23 cellular contexts compared by ENCODE assay signal in genomic region chr7:142654398-142654797, GRCh38.
DNase-seq lines count a peak whose midpoint lies in the region; ATAC-seq and TF ChIP-seq lines count a peak whose summit lies in the region.
"Had no signal": no experiment of that assay in that cellular context is flagged by ENCODE, and none has a peak within 500 bp of the region (broad histone marks: within the 10 kb centered on the region; RNA-seq: fewer than 3 reads in every experiment).

No MANE protein-coding gene starts in this region.

- POLR2A ChIA-PET in activated CD8-positive, alpha-beta T cell treated with anti-CD3 and anti-CD28 coated beads for 36 hours (lab: Charles Lee): no interaction called here
- POLR2A ChIA-PET in activated CD8-positive, alpha-beta T cell treated with anti-CD3 and anti-CD28 coated beads, Interleukin-2, amount 10 ng/mL, durations not matched to agents 7 days and 5 days (lab: Charles Lee): no interaction called here
- POLR2A ChIA-PET in OCI-LY7 (lab: Charles Lee): no interaction called here

- no TSS peak for BruUV-seq in OCI-LY7 (replicated peaks; lab: Mats Ljungman, UMichigan)

- H3K27me3 Mint-ChIP-seq in activated CD8-positive, alpha-beta T cell treated with anti-CD3 and anti-CD28 coated beads for 36 hours: no peaks in the 10 kb centered on the region
- H3K27me3 Mint-ChIP-seq in activated CD8-positive, alpha-beta T cell treated with anti-CD3 and anti-CD28 coated beads, Interleukin-2, amount 10 ng/mL, durations not matched to agents 7 days and 5 days (ENCODE audit: low read depth): peaks cover 19% of the 10 kb centered on the region
- no peaks in the 10 kb centered on the region for H3K27me3 Mint-ChIP-seq in central memory CD8-positive, alpha-beta T cell
- H3K27me3 Mint-ChIP-seq in chondrocyte (ENCODE audit: low read depth): peaks cover 25% of the 10 kb centered on the region
- H3K27me3 Mint-ChIP-seq: activated T-helper 17 cell treated with anti-CD3 and anti-CD28 coated beads, Interleukin-2, amount 50 U/mL, for 72 hours had no signal

- H3K4me1 ChIP-seq in OCI-LY7 (ENCODE audit: insufficient read depth, low read length, poor library complexity, severe bottlenecking) (no peaks in the 10 kb centered on the region), left ventricle myocardium inferior (no peaks in the 10 kb centered on the region)
- H3K4me1 ChIP-seq: BE2C, Caco-2, sigmoid colon, SJSA1, suprapubic skin, upper lobe of right lung had no signal

- CTCF ChIA-PET in activated CD8-positive, alpha-beta T cell treated with anti-CD3 and anti-CD28 coated beads for 36 hours (lab: Charles Lee): interaction anchor here (0.8 kb wide), 1 partner anchor 174 kb away, joined by 3 read pairs; no protein-coding TSS in a partner anchor
- CTCF ChIA-PET in activated CD8-positive, alpha-beta T cell treated with anti-CD3 and anti-CD28 coated beads, Interleukin-2, amount 10 ng/mL, durations not matched to agents 7 days and 5 days (lab: Charles Lee): interaction anchor here (0.9 kb wide), 1 partner anchor 163 kb away, joined by 3 read pairs; no protein-coding TSS in a partner anchor
- CTCF ChIA-PET in OCI-LY7 (lab: Charles Lee; ENCODE audit: unreplicated experiment): no interaction called here

- H3K9me3 ChIP-seq in OCI-LY7 (ENCODE audit: low read length) (no peaks in the 10 kb centered on the region), left ventricle myocardium inferior (replicated peaks) (peaks cover 8% of the 10 kb centered on the region)
- H3K9me3 ChIP-seq: BE2C, body of pancreas, Caco-2, sigmoid colon, SJSA1, suprapubic skin, upper lobe of right lung had no signal

- H3K4me3 ChIP-seq in OCI-LY7 (ENCODE audit: low read depth, low read length, poor library complexity, severe bottlenecking): no peak overlapping the region
- no peak overlapping the region for H3K4me3 ChIP-seq in left ventricle myocardium inferior
- H3K4me3 ChIP-seq: body of pancreas, sigmoid colon, SJSA1, suprapubic skin, upper lobe of right lung had no signal

- peak; percentile 19 for DNase-seq in activated CD8-positive, alpha-beta T cell treated with anti-CD3 and anti-CD28 coated beads for 36 hours
- DNase-seq in activated CD8-positive, alpha-beta T cell treated with anti-CD3 and anti-CD28 coated beads, Interleukin-2, amount 10 ng/mL, durations not matched to agents 7 days and 5 days: no peak
- DNase-seq in GM10266 (ENCODE audit: extremely low spot score) (no peak), OCI-LY7 (ENCODE audit: low spot score) (peak; percentile 17), chondrocyte (ENCODE audit: low spot score) (no peak), left ventricle myocardium inferior (no peak)
- DNase-seq in central memory CD8-positive, alpha-beta T cell (ENCODE audit: low spot score in 2 of 2): no peak
- no peak for DNase-seq in stimulated activated CD4-positive, alpha-beta T cell treated with anti-CD3 and anti-CD28 coated beads, Interleukin-1b, Interleukin-23, amount 100 ng/mL, for 48 hours
- DNase-seq: activated CD4-positive, alpha-beta T cell treated with anti-CD3 and anti-CD28 coated beads for 4 hours; BE2C; Caco-2; DMS79 treated with DMSO at 0.1 percent for 48 hours; effector CD4-positive, alpha-beta T cell; islet precursor cell; NCI-H1694 treated with DMSO at 0.1 percent for 48 hours; NCI-H2171; sigmoid colon; stimulated activated naive B cell treated with anti-CD40 and anti-IgM and Interleukin-4, amounts not matched to agents 10 μg/mL and 1 μg/mL and 100 μg/mL, for 72 hours; upper lobe of right lung had no signal

- H2AFZ ChIP-seq in OCI-LY7 (ENCODE audit: low read length): no peak overlapping the region

- no peak overlapping the region for H3K27ac Mint-ChIP-seq in activated CD8-positive, alpha-beta T cell treated with anti-CD3 and anti-CD28 coated beads for 36 hours
- H3K27ac Mint-ChIP-seq in activated CD8-positive, alpha-beta T cell treated with anti-CD3 and anti-CD28 coated beads, Interleukin-2, amount 10 ng/mL, durations not matched to agents 7 days and 5 days: no peak overlapping the region
- peak overlapping the region; percentile 72 for H3K27ac Mint-ChIP-seq in central memory CD8-positive, alpha-beta T cell (ENCODE audit: low read depth)
- H3K27ac Mint-ChIP-seq in chondrocyte (ENCODE audit: unreplicated experiment): no peak overlapping the region
- H3K27ac Mint-ChIP-seq: activated T-helper 17 cell treated with anti-CD3 and anti-CD28 coated beads, Interleukin-2, amount 50 U/mL, for 72 hours; stimulated activated naive B cell treated with anti-CD40 and anti-IgM and Interleukin-4, amounts not matched to agents 10 μg/mL and 1 μg/mL and 100 μg/mL, for 72 hours had no signal

- no peak for TF ChIP-seq CTCF in activated CD8-positive, alpha-beta T cell treated with anti-CD3 and anti-CD28 coated beads for 36 hours (IDR thresholded peaks at IDR 0.05)
- peak; percentile 3 for TF ChIP-seq CTCF in GM10266 (IDR thresholded peaks at IDR 0.05; ENCODE audit: control insufficient read depth, insufficient read depth, low read depth, missing control alignments)
- peak; percentile 75 for TF ChIP-seq CTCF in OCI-LY7 (conservative IDR thresholded peaks at IDR 0.05; ENCODE audit: low read length)
- TF ChIP-seq CTCF in chondrocyte (IDR thresholded peaks at IDR 0.05): no peak
- no peak for TF ChIP-seq CTCF in left ventricle myocardium inferior (IDR thresholded peaks at IDR 0.05; ENCODE audit: borderline replicate concordance)

- no peaks in the 10 kb centered on the region for H4K20me1 ChIP-seq in OCI-LY7 (ENCODE audit: insufficient read depth, low read length)

- H3K9me3 Mint-ChIP-seq in activated CD8-positive, alpha-beta T cell treated with anti-CD3 and anti-CD28 coated beads for 36 hours: no peaks in the 10 kb centered on the region
- no peaks in the 10 kb centered on the region for H3K9me3 Mint-ChIP-seq in activated CD8-positive, alpha-beta T cell treated with anti-CD3 and anti-CD28 coated beads, Interleukin-2, amount 10 ng/mL, durations not matched to agents 7 days and 5 days (ENCODE audit: insufficient read depth)
- no peaks in the 10 kb centered on the region for H3K9me3 Mint-ChIP-seq in central memory CD8-positive, alpha-beta T cell
- H3K9me3 Mint-ChIP-seq in chondrocyte (ENCODE audit: low read depth): peaks cover 5% of the 10 kb centered on the region
- H3K9me3 Mint-ChIP-seq: activated T-helper 17 cell treated with anti-CD3 and anti-CD28 coated beads, Interleukin-2, amount 50 U/mL, for 72 hours had no signal

- no peak overlapping the region for H3K4me3 Mint-ChIP-seq in activated CD8-positive, alpha-beta T cell treated with anti-CD3 and anti-CD28 coated beads for 36 hours
- no peak overlapping the region for H3K4me3 Mint-ChIP-seq in activated CD8-positive, alpha-beta T cell treated with anti-CD3 and anti-CD28 coated beads, Interleukin-2, amount 10 ng/mL, durations not matched to agents 7 days and 5 days
- H3K4me3 Mint-ChIP-seq in central memory CD8-positive, alpha-beta T cell: no peak overlapping the region
- no peak overlapping the region for H3K4me3 Mint-ChIP-seq in chondrocyte (ENCODE audit: unreplicated experiment)
- H3K4me3 Mint-ChIP-seq: activated T-helper 17 cell treated with anti-CD3 and anti-CD28 coated beads, Interleukin-2, amount 50 U/mL, for 72 hours; stimulated activated naive B cell treated with anti-CD40 and anti-IgM and Interleukin-4, amounts not matched to agents 10 μg/mL and 1 μg/mL and 100 μg/mL, for 72 hours had no signal

- no peaks in the 10 kb centered on the region for H3K36me3 ChIP-seq in OCI-LY7 (ENCODE audit: insufficient read depth, low read length)
- no peaks in the 10 kb centered on the region for H3K36me3 ChIP-seq in left ventricle myocardium inferior
- H3K36me3 ChIP-seq: BE2C, sigmoid colon, SJSA1, suprapubic skin, upper lobe of right lung had no signal

- peaks cover 1% of the 10 kb centered on the region for H3K36me3 Mint-ChIP-seq in activated CD8-positive, alpha-beta T cell treated with anti-CD3 and anti-CD28 coated beads for 36 hours (ENCODE audit: low read depth)
- H3K36me3 Mint-ChIP-seq in activated CD8-positive, alpha-beta T cell treated with anti-CD3 and anti-CD28 coated beads, Interleukin-2, amount 10 ng/mL, durations not matched to agents 7 days and 5 days (ENCODE audit: low read depth): no peaks in the 10 kb centered on the region
- no peaks in the 10 kb centered on the region for H3K36me3 Mint-ChIP-seq in central memory CD8-positive, alpha-beta T cell (ENCODE audit: insufficient read depth)
- H3K36me3 Mint-ChIP-seq in chondrocyte (ENCODE audit: low read depth): no peaks in the 10 kb centered on the region
- H3K36me3 Mint-ChIP-seq: stimulated activated naive B cell treated with anti-CD40 and anti-IgM and Interleukin-4, amounts not matched to agents 10 μg/mL and 1 μg/mL and 100 μg/mL, for 72 hours had no signal

- H3K4me1 Mint-ChIP-seq in activated CD8-positive, alpha-beta T cell treated with anti-CD3 and anti-CD28 coated beads for 36 hours (ENCODE audit: low read depth): no peaks in the 10 kb centered on the region
- H3K4me1 Mint-ChIP-seq in activated CD8-positive, alpha-beta T cell treated with anti-CD3 and anti-CD28 coated beads, Interleukin-2, amount 10 ng/mL, durations not matched to agents 7 days and 5 days (ENCODE audit: low read depth): peaks cover 14% of the 10 kb centered on the region
- no peaks in the 10 kb centered on the region for H3K4me1 Mint-ChIP-seq in central memory CD8-positive, alpha-beta T cell
- no peaks in the 10 kb centered on the region for H3K4me1 Mint-ChIP-seq in chondrocyte (ENCODE audit: low read depth)
- H3K4me1 Mint-ChIP-seq: activated T-helper 17 cell treated with anti-CD3 and anti-CD28 coated beads, Interleukin-2, amount 50 U/mL, for 72 hours; stimulated activated naive B cell treated with anti-CD40 and anti-IgM and Interleukin-4, amounts not matched to agents 10 μg/mL and 1 μg/mL and 100 μg/mL, for 72 hours had no signal

- no peak overlapping the region for H3K27ac ChIP-seq in OCI-LY7 (ENCODE audit: low read depth, low read length, poor library complexity, severe bottlenecking)
- no peak overlapping the region for H3K27ac ChIP-seq in left ventricle myocardium inferior (replicated peaks)
- H3K27ac ChIP-seq: sigmoid colon, SJSA1, suprapubic skin, upper lobe of right lung had no signal

- no peaks in the 10 kb centered on the region for H3K79me2 ChIP-seq in OCI-LY7 (ENCODE audit: insufficient read depth, low read depth, low read length)

- intact Hi-C loops in activated CD8-positive, alpha-beta T cell treated with anti-CD3 and anti-CD28 coated beads for 36 hours (cut with micrococcal nuclease): no loop called here
- intact Hi-C loops in OCI-LY7 (cut with micrococcal nuclease; ENCODE audit: unreplicated experiment) (loop anchor here (1.0 kb wide), 1 partner anchor 129 kb away; no protein-coding TSS in a partner anchor), left ventricle myocardium inferior (cut with micrococcal nuclease) (no loop called here)

- ATAC-seq in activated CD8-positive, alpha-beta T cell treated with anti-CD3 and anti-CD28 coated beads for 36 hours: no peak
- ATAC-seq in activated CD8-positive, alpha-beta T cell treated with anti-CD3 and anti-CD28 coated beads, Interleukin-2, amount 10 ng/mL, durations not matched to agents 7 days and 5 days: no peak
- no peak for ATAC-seq in central memory CD8-positive, alpha-beta T cell (replicated peaks; ENCODE audit: extremely low read depth, poor library complexity, severe bottlenecking)
- ATAC-seq: activated T-helper 17 cell treated with anti-CD3 and anti-CD28 coated beads, Interleukin-2, amount 50 U/mL, for 72 hours; body of pancreas; stimulated activated naive B cell treated with anti-CD40 and anti-IgM and Interleukin-4, amounts not matched to agents 10 μg/mL and 1 μg/mL and 100 μg/mL, for 72 hours; upper lobe of right lung had no signal

- no peaks in the 10 kb centered on the region for H3K9me2 ChIP-seq in OCI-LY7 (ENCODE audit: insufficient read depth, low read length)

- H3K27me3 ChIP-seq in left ventricle myocardium inferior (ENCODE audit: low read depth): peaks cover 35% of the 10 kb centered on the region
- H3K27me3 ChIP-seq: BE2C, sigmoid colon, SJSA1, suprapubic skin, upper lobe of right lung had no signal

- H3K4me2 ChIP-seq in OCI-LY7 (ENCODE audit: low read length): no peak overlapping the region

Comparison
In these comparisons a context has a peak if more than half of its experiments do, and no peak if none do; other contexts are left out.
1. DNase-seq: peak in activated CD8-positive, alpha-beta T cell treated with anti-CD3 and anti-CD28 coated beads for 36 hours (single experiment) and OCI-LY7 (single experiment); none in activated CD8-positive, alpha-beta T cell treated with anti-CD3 and anti-CD28 coated beads, Interleukin-2, amount 10 ng/mL, durations not matched to agents 7 days and 5 days (single experiment), GM10266 (single experiment), central memory CD8-positive, alpha-beta T cell (0 of 2), chondrocyte (single experiment), stimulated activated CD4-positive, alpha-beta T cell treated with anti-CD3 and anti-CD28 coated beads, Interleukin-1b, Interleukin-23, amount 100 ng/mL, for 48 hours (single experiment) and left ventricle myocardium inferior (single experiment).
2. CTCF ChIP-seq: peak in GM10266 (single experiment) and OCI-LY7 (single experiment); none in activated CD8-positive, alpha-beta T cell treated with anti-CD3 and anti-CD28 coated beads for 36 hours (single experiment), chondrocyte (single experiment) and left ventricle myocardium inferior (single experiment).